ENCODE assay signal across 10 cellular contexts in genomic region chr4:102823897-102824296, GRCh38. TPM values are rescaled to one million over a fixed set of nuclear protein-coding genes. Genes with fewer than 3 reads are reported as not detected.
DNase-seq lines count a peak whose midpoint lies in the region; ATAC-seq and TF ChIP-seq lines count a peak whose summit lies in the region.
"Had no signal": no experiment of that assay in that cellular context is flagged by ENCODE, and none has a peak within 500 bp of the region (broad histone marks: within the 10 kb centered on the region; RNA-seq: fewer than 3 reads in every experiment).

No MANE protein-coding gene starts in this region.

- peaks cover 31% of the 10 kb centered on the region for H3K4me1 Mint-ChIP-seq in nephron progenitor cell

- H3K9me3 ChIP-seq in OCI-LY7 (ENCODE audit: low read length) (no peaks in the 10 kb centered on the region), sigmoid colon (no peaks in the 10 kb centered on the region)
- H3K9me3 ChIP-seq: prostate gland had no signal

- peak overlapping the region; percentile 86 for H3K4me2 ChIP-seq in OCI-LY7 (ENCODE audit: low read length)

- H3K27ac ChIP-seq in OCI-LY7 (ENCODE audit: low read depth, low read length, poor library complexity, severe bottlenecking) (no peak overlapping the region), sigmoid colon (peak overlapping the region; percentile 99 to 100 (median 100))

- peaks cover 47% of the 10 kb centered on the region for H3K36me3 Mint-ChIP-seq in nephron progenitor cell (ENCODE audit: low read depth)

- H3K4me1 ChIP-seq in OCI-LY7 (ENCODE audit: insufficient read depth, low read length, poor library complexity, severe bottlenecking) (peaks cover 50% of the 10 kb centered on the region), sigmoid colon (peaks cover 4 to 67% (median 62%) of the 10 kb centered on the region in 4 donors)
- H3K4me1 ChIP-seq: prostate gland had no signal

- no TSS peak for BruUV-seq in OCI-LY7 (replicated peaks; lab: Mats Ljungman, UMichigan)

- no peaks in the 10 kb centered on the region for H3K9me2 ChIP-seq in OCI-LY7 (ENCODE audit: insufficient read depth, low read length)

- no peak overlapping the region for H2AFZ ChIP-seq in OCI-LY7 (ENCODE audit: low read length)

- TF ChIP-seq POLR2A in sigmoid colon (IDR thresholded peaks at IDR 0.05): no peak

- no peak overlapping the region for H3K4me3 Mint-ChIP-seq in nephron progenitor cell

- CTCF ChIA-PET in OCI-LY7 (lab: Charles Lee; ENCODE audit: unreplicated experiment): interaction anchor here (1.1 kb wide), 1 partner anchor 14 kb away, joined by 3 read pairs; no protein-coding TSS in a partner anchor

- H3K27me3 Mint-ChIP-seq in nephron progenitor cell (ENCODE audit: low read depth, poor library complexity): no peaks in the 10 kb centered on the region

- TF ChIP-seq EP300 in sigmoid colon (IDR thresholded peaks at IDR 0.05): no peak

- WGBS in sigmoid colon, 2 donors: 10 to 42% methylated on average over 4 of the region's 4 CpGs

- POLR2A ChIA-PET in OCI-LY7 (lab: Charles Lee): interaction anchor here (2.4 to 11.2 kb wide), 3 partner anchors 8 to 42 kb away, joined by 10 to 116 read pairs (median 63); partner anchors contain the start of gene CISD2

- H4K20me1 ChIP-seq in OCI-LY7 (ENCODE audit: insufficient read depth, low read length): peaks cover 56% of the 10 kb centered on the region

- H3K27me3 ChIP-seq in GM06990 (replicated peaks; ENCODE audit: control insufficient read depth, insufficient read depth, low read length) (no peaks in the 10 kb centered on the region), sigmoid colon (no peaks in the 10 kb centered on the region)

- peak overlapping the region; percentile 94 for H3K4me3 ChIP-seq in GM06990 (replicated peaks; ENCODE audit: low read depth, low read length)
- H3K4me3 ChIP-seq in OCI-LY7 (ENCODE audit: low read depth, low read length, poor library complexity, severe bottlenecking): peak overlapping the region; percentile 89
- peak overlapping the region; percentile 98 for H3K4me3 ChIP-seq in fibroblast of mammary gland (ENCODE audit: control insufficient read depth, low read depth, low read length)
- peak overlapping the region in 3 of 4 donors; percentile 90 to 96 (median 91) for H3K4me3 ChIP-seq in sigmoid colon

- intact Hi-C loops in OCI-LY7 (cut with micrococcal nuclease; ENCODE audit: unreplicated experiment) (no loop called here), sigmoid colon (cut with DNase I) (loop anchor here (2.0 kb wide), 1 partner anchor 63 kb away; the partner anchor contains the start of gene MANBA)

- peaks cover 2% of the 10 kb centered on the region for H3K36me3 ChIP-seq in GM06990 (ENCODE audit: control insufficient read depth, insufficient read depth, low read length)
- peaks cover 78% of the 10 kb centered on the region for H3K36me3 ChIP-seq in OCI-LY7 (ENCODE audit: insufficient read depth, low read length)
- H3K36me3 ChIP-seq in sigmoid colon: no peaks in the 10 kb centered on the region
- H3K36me3 ChIP-seq: prostate gland had no signal

- ATAC-seq in HG03432 (IDR thresholded peaks at IDR 0.05; ENCODE audit: unreplicated experiment) (no peak), GM19452 (IDR thresholded peaks at IDR 0.05; ENCODE audit: unreplicated experiment) (no peak)

- DNase-seq in GM06990 (ENCODE audit: extremely low read depth, insufficient read length) (no peak), OCI-LY7 (ENCODE audit: low spot score) (no peak), fibroblast of mammary gland (ENCODE audit: low read depth) (peak; percentile 35), sigmoid colon (no peak), ACHN (no peak), nephron progenitor cell (no peak)
- DNase-seq: NCI-H2081 had no signal

- H3K79me2 ChIP-seq in OCI-LY7 (ENCODE audit: insufficient read depth, low read depth, low read length): peaks cover 88% of the 10 kb centered on the region

- H3K9me3 Mint-ChIP-seq in nephron progenitor cell: peaks cover 30% of the 10 kb centered on the region

- H3K27ac Mint-ChIP-seq in nephron progenitor cell: no peak overlapping the region

- in situ Hi-C loops in ACHN (cut with HindIII; ENCODE audit: low pct_ligation_motif_present, low pct_unique_long_range_greater_than_20kb, low sequenced_read_pairs): no loop called here

- TF ChIP-seq CTCF in GM06990 (IDR thresholded peaks at IDR 0.05; ENCODE audit: insufficient read depth, low read length, poor library complexity, severe bottlenecking) (no peak), OCI-LY7 (conservative IDR thresholded peaks at IDR 0.05; ENCODE audit: low read length) (no peak), fibroblast of mammary gland (conservative IDR thresholded peaks at IDR 0.05; ENCODE audit: control insufficient read depth, insufficient read depth, low read depth, low read length) (no peak), sigmoid colon (IDR thresholded peaks at IDR 0.05) (no peak), nephron progenitor cell (IDR thresholded peaks at IDR 0.05) (no peak)

RNA-seq across cellular contexts. Expression of gene UBE2D3, which starts 3.5 kb away (rescaled TPM):
- 363 and 374 TPM in 2 replicates for total RNA-seq in OCI-LY7 (2014; rRNA removed; shearing (Covaris generic))
- total RNA-seq in OCI-LY7 (2022) (347 and 355 TPM in 2 replicates), sigmoid colon (100 to 1,000 TPM; 273 to 404 (median 305) TPM)
- polyA plus RNA-seq in sigmoid colon: 100 to 1,000 TPM; 206 to 352 (median 348) TPM

RNA-seq across cellular contexts. Expression of gene CISD2, which starts 44.9 kb away (rescaled TPM):
- 37.6 and 41.1 TPM in 2 replicates for total RNA-seq in OCI-LY7 (2014; rRNA removed; shearing (Covaris generic))
- total RNA-seq in OCI-LY7 (2022): 32.8 and 34.6 TPM in 2 replicates
- 10 to 100 TPM in 3 of 4 donors, 1 to 10 TPM in 1; 6.5 to 16.5 (median 12.7) TPM for total RNA-seq in sigmoid colon
- 10 to 100 TPM; 27.6 to 31.7 (median 27.8) TPM for polyA plus RNA-seq in sigmoid colon
